In genomic region chr12:1888923-1889322, GRCh38 we compare ENCODE assay signal across 33 cellular contexts.
"Had no signal": no experiment of that assay in that cellular context is flagged by ENCODE, and none has a peak within 500 bp of the region (broad histone marks: within the 10 kb centered on the region; RNA-seq: fewer than 3 reads in every experiment).

No MANE protein-coding gene starts in this region.

- ATAC-seq: activated CD8-positive, alpha-beta T cell treated with anti-CD3 and anti-CD28 coated beads for 36 hours; activated naive CD4-positive, alpha-beta T cell treated with anti-CD3 and anti-CD28 coated beads, Interleukin-2, amount 50 U/mL, for 72 hours; activated T-cell treated with anti-CD3 and anti-CD28 coated beads, Interleukin-2, amount 50 U/mL, for 4 hours; activated T-cell treated with anti-CD3 and anti-CD28 coated beads, Interleukin-2, amount 50 U/mL, for 72 hours; activated T-helper 17 cell treated with anti-CD3 and anti-CD28 coated beads, Interleukin-2, amount 50 U/mL, for 72 hours; body of pancreas had no signal

- H3K4me1 ChIP-seq: adrenal gland, body of pancreas, breast epithelium had no signal

- H3K4me3 ChIP-seq: adrenal gland, body of pancreas, breast epithelium had no signal

- H3K9me3 ChIP-seq: body of pancreas had no signal

- DNase-seq: activated B cell treated with CpG ODN at 0.5 μM for 24 hours; activated CD4-positive, alpha-beta memory T cell treated with anti-CD3 and anti-CD28 coated beads for 36 hours; activated CD4-positive, alpha-beta T cell treated with anti-CD3 and anti-CD28 coated beads for 4 hours; activated CD4-positive, alpha-beta T cell treated with anti-CD3 and anti-CD28 coated beads, Interleukin-2, amount 10 ng/mL, durations not matched to agents 24 days and 14 days; activated CD4-positive, alpha-beta T cell treated with anti-CD3 and anti-CD28 coated beads, Interleukin-2, amount 50 U/mL, for 1 hour; activated CD4-positive, alpha-beta T cell treated with anti-CD3 and anti-CD28 coated beads, Interleukin-2, amount 50 U/mL, for 4 hours; activated CD4-positive, CD25-positive, alpha-beta regulatory T cell treated with anti-CD3 and anti-CD28 coated beads, Interleukin-2, amount 50 U/mL, for 72 hours; activated CD8-positive, alpha-beta memory T cell treated with anti-CD3 and anti-CD28 coated beads, Interleukin-2, amount 50 U/mL, for 4 hours; activated CD8-positive, alpha-beta T cell treated with anti-CD3 and anti-CD28 coated beads for 36 hours; activated effector memory CD4-positive, alpha-beta T cell treated with anti-CD3 and anti-CD28 coated beads, Interleukin-2, amount 50 U/mL, for 16 hours; activated gamma-delta T cell treated with Interleukin-2 at 50 U/mL for 16 hours; activated naive CD4-positive, alpha-beta T cell; activated naive CD4-positive, alpha-beta T cell treated with anti-CD3 and anti-CD28 coated beads for 36 hours; activated naive CD4-positive, alpha-beta T cell treated with anti-CD3 and anti-CD28 coated beads, Interleukin-2, amount 50 U/mL, for 16 hours; activated naive CD8-positive, alpha-beta T cell treated with anti-CD3 and anti-CD28 coated beads for 36 hours; activated T-cell treated with anti-CD3 and anti-CD28 coated beads for 4 hours; activated T-cell treated with anti-CD3 and anti-CD28 coated beads, Interleukin-2, amount 50 U/mL, for 1 hour; activated T-cell treated with anti-CD3 and anti-CD28 coated beads, Interleukin-2, amount 50 U/mL, for 4 hours; activated T-cell treated with anti-CD3 and anti-CD28 coated beads, Interleukin-2, amount 50 U/mL, for 72 hours; adrenal gland; amniotic stem cell; aorta; body of pancreas; brain microvascular endothelial cell; central memory CD4-positive, alpha-beta T cell; T-helper 2 cell; T-helper 9 cell had no signal

- H3K36me3 ChIP-seq: adrenal gland, brain microvascular endothelial cell, breast epithelium had no signal

- H3K27ac ChIP-seq: adrenal gland, body of pancreas, brain microvascular endothelial cell, breast epithelium, VCaP had no signal

- FAIRE-seq: astrocyte, TTC549 had no signal

- H3K27me3 ChIP-seq: body of pancreas, brain microvascular endothelial cell, breast epithelium had no signal
